In the genomic region with DNA sequence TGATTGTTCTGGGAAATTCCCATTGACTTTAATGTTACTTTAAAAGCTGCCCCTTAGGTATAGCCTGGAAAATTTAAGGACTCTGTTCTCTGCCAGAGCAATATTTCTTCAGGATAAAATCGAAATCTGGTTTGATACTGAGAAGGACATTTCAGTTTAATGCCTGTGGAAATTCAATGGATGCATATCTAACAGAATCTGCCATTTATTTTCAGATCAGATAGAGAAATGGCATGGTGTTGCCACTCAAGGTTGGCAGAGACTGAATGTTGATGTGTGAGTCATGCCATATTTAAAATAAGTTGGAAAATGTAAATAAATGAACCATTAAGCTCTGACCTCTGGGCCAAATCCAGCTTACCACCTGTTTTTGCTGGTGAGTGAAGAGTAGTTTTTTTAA, we compare ENCODE assay signal across 26 cellular contexts.
"Had no signal": no experiment of that assay in that cellular context is flagged by ENCODE, and none has a peak within 500 bp of the region (broad histone marks: within the 10 kb centered on the region; RNA-seq: fewer than 3 reads in every experiment).

No MANE protein-coding gene starts in this region.

- ATAC-seq: left colon; left lung; lower lobe of right lung; naive thymus-derived CD8-positive, alpha-beta T cell; pancreas; right cardiac atrium; sciatic nerve; stimulated activated effector memory CD8-positive, alpha-beta T cell treated with anti-CD3 and anti-CD28 coated beads, Interleukin-12 subunit alpha, Interleukin-12 subunit beta, amount 100 ng/mL, for 72 hours had no signal

- H3K4me1 ChIP-seq: left lung, lower lobe of right lung, pancreas, prostate gland, suprapubic skin, tibial artery, vagina had no signal

- H3K9me3 ChIP-seq: lower lobe of right lung, pancreas, prostate gland, suprapubic skin, thoracic aorta, vagina had no signal

- H3K27ac ChIP-seq: left lung, lower lobe of right lung, pancreas, prostate gland, skin epidermis, suprapubic skin, thoracic aorta, tibial artery, vagina had no signal

- H3K27me3 ChIP-seq: left lung, pancreas, suprapubic skin, tibial artery, vagina had no signal

- DNase-seq: hypothalamus; immature natural killer cell; kidney; left colon; left lung; lower lobe of right lung; mammary epithelial cell; mesenchymal stem cell; naive thymus-derived CD8-positive, alpha-beta T cell; nucleus accumbens; pancreas; posterior cingulate gyrus; retina; right cardiac atrium; stimulated activated CD4-positive, alpha-beta T cell treated with anti-CD3 and anti-CD28 coated beads, Interleukin-4, amount 100 ng/mL, for 24 hours; stimulated activated naive CD4-positive, alpha-beta T cell; tibial artery; trophoblast cell had no signal

- FAIRE-seq: islet of Langerhans, pancreas had no signal

- H3K4me3 ChIP-seq: left lung, lower lobe of right lung, pancreas, prostate gland, skin epidermis, suprapubic skin, thoracic aorta, tibial artery, vagina had no signal

- H3K36me3 ChIP-seq: left lung, lower lobe of right lung, pancreas, prostate gland, suprapubic skin, thoracic aorta, tibial artery, vagina had no signal
